Comparison of ENCODE assay signal across 1 cellular context in the genomic region with DNA sequence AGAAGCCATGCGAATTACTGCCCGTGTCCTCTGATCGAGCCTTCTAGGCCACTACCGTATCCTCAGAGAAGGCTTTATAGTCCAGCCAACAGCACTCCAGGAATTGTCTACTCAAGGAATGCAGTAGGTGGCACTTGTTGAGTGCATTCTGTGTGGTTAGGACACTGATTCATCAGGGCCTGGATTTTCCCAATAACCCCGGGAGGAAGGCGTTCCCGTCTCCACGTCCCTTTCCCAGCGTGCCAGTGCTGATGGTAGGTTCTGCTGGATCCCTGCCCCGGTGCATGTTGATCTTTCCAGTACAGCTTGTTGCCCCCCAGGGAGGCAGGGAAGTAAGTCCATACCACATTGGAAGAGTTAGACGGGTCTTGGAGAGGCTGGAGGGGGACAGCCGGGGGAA.
TF ChIP-seq lines count a peak whose summit lies in the region.

No MANE protein-coding gene starts in this region.

TF ChIP-seq in HEK293, 187 proteins besides CTCF, POLR2A, EP300 and RAD21:
- TF ChIP-seq ZNF600 (tag by site-specific recombination; IDR thresholded peaks at IDR 0.05) (0 out of 2 replicates have a peak, but pooled peaks have one; percentile 34), ZNF473 (tag by site-specific recombination; IDR thresholded peaks at IDR 0.05) (no peak), PRDM10 (tag by site-specific recombination; IDR thresholded peaks at IDR 0.05) (peak; percentile 44; the same call in 1 of the 2 replicates), SCRT1 (tag by site-specific recombination; IDR thresholded peaks at IDR 0.05; ENCODE audit: borderline replicate concordance) (peak; percentile 46; the same call in 1 of the 2 replicates), GLIS1 (tag by site-specific recombination; IDR thresholded peaks at IDR 0.05) (peak; percentile 25; the same call in 1 of the 2 replicates), SCRT2 (tag by site-specific recombination; IDR thresholded peaks at IDR 0.05) (peak; percentile 58; the same call in 1 of the 2 replicates), ZNF830 (tag by site-specific recombination; IDR thresholded peaks at IDR 0.05; ENCODE audit: low read depth) (no peak)
- TF ChIP-seq, protein P1, sequence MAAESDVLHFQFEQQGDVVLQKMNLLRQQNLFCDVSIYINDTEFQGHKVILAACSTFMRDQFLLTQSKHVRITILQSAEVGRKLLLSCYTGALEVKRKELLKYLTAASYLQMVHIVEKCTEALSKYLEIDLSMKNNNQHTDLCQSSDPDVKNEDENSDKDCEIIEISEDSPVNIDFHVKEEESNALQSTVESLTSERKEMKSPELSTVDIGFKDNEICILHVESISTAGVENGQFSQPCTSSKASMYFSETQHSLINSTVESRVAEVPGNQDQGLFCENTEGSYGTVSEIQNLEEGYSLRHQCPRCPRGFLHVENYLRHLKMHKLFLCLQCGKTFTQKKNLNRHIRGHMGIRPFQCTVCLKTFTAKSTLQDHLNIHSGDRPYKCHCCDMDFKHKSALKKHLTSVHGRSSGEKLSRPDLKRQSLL (tag by site-specific recombination; IDR thresholded peaks at IDR 0.05) = no peak
